ENCODE assay signal across 1 cellular context in the genomic region with DNA sequence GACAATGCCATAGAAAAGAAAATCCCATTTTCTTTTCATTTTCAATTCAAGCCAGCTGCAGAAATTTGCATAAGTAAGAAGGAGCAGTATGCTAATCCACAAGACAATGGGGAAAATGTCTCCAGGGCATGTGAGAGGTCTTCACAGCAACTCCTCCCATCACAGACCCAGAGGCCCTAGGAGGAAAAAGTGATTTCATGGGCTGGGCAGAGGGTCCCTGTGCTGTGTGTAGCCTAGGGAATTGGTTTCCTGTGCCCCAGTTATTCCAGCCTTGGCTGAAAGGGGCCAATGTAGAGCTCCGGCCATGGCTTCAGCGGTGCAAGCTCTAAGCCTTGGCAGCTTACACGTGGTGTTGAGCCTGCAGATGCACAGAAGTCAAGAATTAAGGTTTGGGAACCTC.
TF ChIP-seq lines count a peak whose summit lies in the region.

No MANE protein-coding gene starts in this region.

TF ChIP-seq in WTC11, 78 proteins besides CTCF, POLR2A, EP300 and RAD21 (continued from another document):
- TF ChIP-seq, protein P1, sequence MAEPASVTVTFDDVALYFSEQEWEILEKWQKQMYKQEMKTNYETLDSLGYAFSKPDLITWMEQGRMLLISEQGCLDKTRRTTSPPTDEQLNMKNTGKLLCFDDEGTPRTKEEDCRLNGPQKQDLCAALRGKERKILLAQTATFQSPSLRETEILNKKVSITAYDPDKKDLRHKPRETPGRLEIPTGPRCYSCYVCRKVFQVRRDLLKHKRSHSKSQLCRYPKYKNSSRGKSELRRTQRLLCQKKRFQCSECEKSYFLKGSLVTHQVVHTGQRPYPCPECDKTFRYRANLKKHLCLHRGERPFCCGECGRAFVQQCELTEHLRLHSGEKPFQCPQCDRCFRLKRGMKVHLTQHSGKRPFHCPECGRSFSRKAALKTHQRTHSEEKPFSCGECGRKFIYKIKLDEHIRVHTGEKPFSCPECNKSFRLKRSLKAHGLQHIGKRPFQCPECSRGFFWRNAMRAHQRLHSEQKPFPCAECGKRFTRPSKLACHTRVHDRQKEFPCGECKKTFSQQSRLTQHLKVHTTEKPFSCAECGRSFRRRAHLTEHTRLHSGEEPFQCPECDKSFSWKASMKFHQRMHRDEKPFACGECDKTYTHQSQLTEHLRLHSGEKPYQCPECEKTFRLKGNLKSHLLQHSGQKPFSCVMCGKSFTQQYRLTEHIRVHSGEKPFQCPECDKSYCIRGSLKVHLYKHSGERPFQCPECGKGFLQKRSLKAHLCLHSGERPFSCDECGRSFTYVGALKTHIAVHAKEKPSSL (CRISPR knock-in tag; conservative IDR thresholded peaks at IDR 0.05), result no peak
- TF ChIP-seq AFF4 (CRISPR knock-in tag; IDR thresholded peaks at IDR 0.05; ENCODE audit: borderline replicate concordance), result no peak
- TF ChIP-seq ZNF232 (CRISPR knock-in tag; IDR thresholded peaks at IDR 0.05), result no peak
- TF ChIP-seq USF2 (CRISPR knock-in tag; IDR thresholded peaks at IDR 0.05), result no peak
- TF ChIP-seq NFE2L1 (CRISPR knock-in tag; IDR thresholded peaks at IDR 0.05), result no peak
